In genomic region chr2:7927694-7928093, GRCh38 we compare ENCODE assay signal across 28 cellular contexts.
"Had no signal": no experiment of that assay in that cellular context is flagged by ENCODE, and none has a peak within 500 bp of the region (broad histone marks: within the 10 kb centered on the region; RNA-seq: fewer than 3 reads in every experiment).

No MANE protein-coding gene starts in this region.

- H3K4me1 ChIP-seq: gastrocnemius medialis, left ventricle myocardium inferior, right lobe of liver, tibial nerve had no signal

- DNase-seq: activated CD4-positive, alpha-beta T cell treated with anti-CD3 and anti-CD28 coated beads for 48 hours; activated CD4-positive, alpha-beta T cell treated with anti-CD3 and anti-CD28 coated beads, Interleukin-2, amount 50 U/mL, for 48 hours; activated CD8-positive, alpha-beta memory T cell treated with anti-CD3 and anti-CD28 coated beads, Interleukin-2, amount 50 U/mL, for 4 hours; activated gamma-delta T cell; activated naive CD4-positive, alpha-beta T cell treated with anti-CD3 and anti-CD28 coated beads, Interleukin-2, amount 10 ng/mL, durations not matched to agents 7 days and 5 days; activated naive CD8-positive, alpha-beta T cell treated with anti-CD3 and anti-CD28 coated beads, Interleukin-2, amount 10 ng/mL, durations not matched to agents 7 days and 5 days; activated T-cell treated with anti-CD3 and anti-CD28 coated beads, Interleukin-2, amount 50 U/mL, for 1 hour; amygdala; central memory CD4-positive, alpha-beta T cell; effector CD4-positive, alpha-beta T cell; gastrocnemius medialis; glutamatergic neuron; islet precursor cell; left ventricle myocardium inferior; naive B cell; nephron progenitor cell; right lobe of liver; stimulated activated CD4-positive, alpha-beta T cell treated with anti-CD3 and anti-CD28 coated beads, Interleukin-2, amount 100 ng/mL, for 48 hours; stimulated activated naive CD4-positive, alpha-beta T cell treated with Interleukin-2 at 50 U/mL for 16 hours; T-helper 9 cell; WERI-Rb-1 had no signal

- H3K4me3 ChIP-seq: esophagus muscularis mucosa, gastrocnemius medialis, left ventricle myocardium inferior, lung, right lobe of liver, tibial nerve had no signal

- H3K9me3 Mint-ChIP-seq: dendritic cell treated with granulocyte-macrophage colony-stimulating factor and Interleukin-4, amounts not matched to agents 40 ng/mL and 50 ng/mL, for 4 days had no signal

- H3K4me1 Mint-ChIP-seq: naive B cell, nephron progenitor cell had no signal

- H3K27ac Mint-ChIP-seq: activated naive CD4-positive, alpha-beta T cell treated with anti-CD3 and anti-CD28 coated beads, Interleukin-2, amount 10 ng/mL, durations not matched to agents 7 days and 5 days; activated naive CD8-positive, alpha-beta T cell treated with anti-CD3 and anti-CD28 coated beads, Interleukin-2, amount 10 ng/mL, durations not matched to agents 7 days and 5 days; activated T-helper 1 cell treated with anti-CD3 and anti-CD28 coated beads, Interleukin-12 subunit alpha, Interleukin-12 subunit beta, Interleukin-2, Interleukin-4 antibody, amounts not matched to agents 30 ng/mL and 10 ng/mL and 1 ng/mL, durations not matched to agents 14 hours and 24 hours and 36 hours; dendritic cell treated with granulocyte-macrophage colony-stimulating factor and Interleukin-4, amounts not matched to agents 40 ng/mL and 50 ng/mL, for 4 days; naive B cell; nephron progenitor cell had no signal

- H3K36me3 Mint-ChIP-seq: activated naive CD4-positive, alpha-beta T cell treated with anti-CD3 and anti-CD28 coated beads, Interleukin-2, amount 10 ng/mL, durations not matched to agents 7 days and 5 days; naive B cell had no signal

- H3K36me3 ChIP-seq: esophagus muscularis mucosa, gastrocnemius medialis, left ventricle myocardium inferior, neutrophil, right lobe of liver, tibial nerve, WERI-Rb-1 had no signal

- H3K27ac ChIP-seq: esophagus muscularis mucosa, gastrocnemius medialis, left ventricle myocardium inferior, neutrophil, right lobe of liver, tibial nerve, WERI-Rb-1 had no signal

- H3K27me3 ChIP-seq: esophagus muscularis mucosa, gastrocnemius medialis, neutrophil, right lobe of liver, tibial nerve had no signal

- ATAC-seq: activated CD4-positive, CD25-positive, alpha-beta regulatory T cell treated with anti-CD3 and anti-CD28 coated beads, Interleukin-2, amount 50 U/mL, for 24 hours; gastrocnemius medialis; right lobe of liver had no signal

- H3K27me3 Mint-ChIP-seq: activated naive CD4-positive, alpha-beta T cell treated with anti-CD3 and anti-CD28 coated beads, Interleukin-2, amount 10 ng/mL, durations not matched to agents 7 days and 5 days; activated naive CD8-positive, alpha-beta T cell treated with anti-CD3 and anti-CD28 coated beads, Interleukin-2, amount 10 ng/mL, durations not matched to agents 7 days and 5 days; naive B cell had no signal

- H3K9me3 ChIP-seq: gastrocnemius medialis, neutrophil, right lobe of liver had no signal

- H3K4me3 Mint-ChIP-seq: activated naive CD4-positive, alpha-beta T cell treated with anti-CD3 and anti-CD28 coated beads, Interleukin-2, amount 10 ng/mL, durations not matched to agents 7 days and 5 days; activated naive CD8-positive, alpha-beta T cell treated with anti-CD3 and anti-CD28 coated beads, Interleukin-2, amount 10 ng/mL, durations not matched to agents 7 days and 5 days; activated T-helper 1 cell treated with anti-CD3 and anti-CD28 coated beads, Interleukin-12 subunit alpha, Interleukin-12 subunit beta, Interleukin-2, Interleukin-4 antibody, amounts not matched to agents 30 ng/mL and 10 ng/mL and 1 ng/mL, durations not matched to agents 14 hours and 24 hours and 36 hours; dendritic cell treated with granulocyte-macrophage colony-stimulating factor and Interleukin-4, amounts not matched to agents 40 ng/mL and 50 ng/mL, for 4 days; naive B cell; nephron progenitor cell had no signal
